In the genomic region with DNA sequence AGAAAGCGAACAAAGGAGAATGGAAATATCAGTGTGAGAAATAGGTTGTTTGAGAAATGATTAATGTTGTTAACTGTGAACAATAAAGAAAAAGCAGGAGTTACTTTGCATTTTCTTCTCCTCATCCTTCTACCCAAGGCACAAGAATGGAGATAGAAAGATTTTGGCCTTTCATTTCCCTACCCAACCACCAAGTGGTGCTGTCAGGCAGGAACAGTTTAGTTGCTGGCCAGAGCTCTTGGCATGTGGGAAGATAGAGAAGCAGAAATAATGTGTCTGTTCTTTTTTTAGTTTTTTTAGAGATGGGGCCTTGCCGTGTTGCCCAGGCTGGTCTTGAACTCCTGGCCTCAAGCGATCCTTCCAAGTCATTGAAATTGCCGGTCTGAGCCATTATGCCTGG, we compare ENCODE assay signal across 14 cellular contexts. TPM values are rescaled to one million over a fixed set of nuclear protein-coding genes. Genes with fewer than 3 reads are reported as not detected.
DNase-seq lines count a peak whose midpoint lies in the region; ATAC-seq and TF ChIP-seq lines count a peak whose summit lies in the region.
"Had no signal": no experiment of that assay in that cellular context is flagged by ENCODE, and none has a peak within 500 bp of the region (broad histone marks: within the 10 kb centered on the region; RNA-seq: fewer than 3 reads in every experiment).

No MANE protein-coding gene starts in this region.

- peak; percentile 19 for DNase-seq in ACHN
- DNase-seq in EH (ENCODE audit: low read depth): peak; percentile 33
- DNase-seq in fibroblast of mammary gland (ENCODE audit: low read depth): peak; percentile 55
- DNase-seq in immature natural killer cell: no peak
- no peak for DNase-seq in natural killer cell
- DNase-seq: activated CD4-positive, alpha-beta T cell treated with anti-CD3 and anti-CD28 coated beads, Interleukin-2, amount 50 U/mL, for 4 hours; body of pancreas; GF-D8; hypothalamus; NCI-H69; occipital lobe had no signal

- H3K9me3 Mint-ChIP-seq in immature natural killer cell (peaks cover 0 to 11% (median 4%) of the 10 kb centered on the region in 6 donors), natural killer cell (no peaks in the 10 kb centered on the region)

- no peaks in the 10 kb centered on the region for H3K36me3 ChIP-seq in OCI-LY3 (replicated peaks; ENCODE audit: low read depth, low read length)

- peaks cover 26% of the 10 kb centered on the region for H3K27me3 ChIP-seq in OCI-LY3 (ENCODE audit: low read depth, low read length)
- H3K27me3 ChIP-seq: body of pancreas had no signal

- H3K4me1 Mint-ChIP-seq in immature natural killer cell (no peaks in the 10 kb centered on the region), natural killer cell (no peaks in the 10 kb centered on the region)

- no peak overlapping the region for H2AFZ ChIP-seq in OCI-LY3 (ENCODE audit: low read depth, low read length)

- H3K27me3 Mint-ChIP-seq in immature natural killer cell (ENCODE audit: low read depth in 3 of 3): peaks cover 0 to 7% (median 1%) of the 10 kb centered on the region in 3 donors
- H3K27me3 Mint-ChIP-seq in natural killer cell (ENCODE audit: low read depth in 2 of 2): no peaks in the 10 kb centered on the region

- no peaks in the 10 kb centered on the region for H3K79me2 ChIP-seq in OCI-LY3 (ENCODE audit: low read length)

- peak; percentile 28; the same call in 1 of the 2 replicates for TF ChIP-seq CTCF in OCI-LY3 (IDR thresholded peaks at IDR 0.05; ENCODE audit: low read depth, low read length)
- peak; percentile 64 for TF ChIP-seq CTCF in fibroblast of mammary gland (conservative IDR thresholded peaks at IDR 0.05; ENCODE audit: control insufficient read depth, insufficient read depth, low read depth, low read length)
- TF ChIP-seq CTCF in natural killer cell (IDR thresholded peaks at IDR 0.05): no peak

- in situ Hi-C loops in ACHN (cut with HindIII; ENCODE audit: low pct_ligation_motif_present, low pct_unique_long_range_greater_than_20kb, low sequenced_read_pairs): no loop called here

- no peak overlapping the region for H3K4me3 Mint-ChIP-seq in immature natural killer cell
- no peak overlapping the region for H3K4me3 Mint-ChIP-seq in natural killer cell

- H3K4me2 ChIP-seq in OCI-LY3 (ENCODE audit: low read length): no peak overlapping the region

- H3K4me3 ChIP-seq in OCI-LY3 (ENCODE audit: low read length): no peak overlapping the region
- no peak overlapping the region for H3K4me3 ChIP-seq in fibroblast of mammary gland (ENCODE audit: control insufficient read depth, low read depth, low read length)
- H3K4me3 ChIP-seq: body of pancreas had no signal

- H4K20me1 ChIP-seq in OCI-LY3 (ENCODE audit: insufficient read depth, low read length): no peaks in the 10 kb centered on the region

- no peak overlapping the region for H3K9ac ChIP-seq in OCI-LY3 (ENCODE audit: low read length)

- H3K27ac ChIP-seq in OCI-LY3 (ENCODE audit: low read length): no peak overlapping the region
- H3K27ac ChIP-seq: body of pancreas had no signal

- intact Hi-C loops in natural killer cell (cut with micrococcal nuclease): no loop called here

- no peaks in the 10 kb centered on the region for H3K9me3 ChIP-seq in OCI-LY3 (ENCODE audit: insufficient read depth, low read length)
- H3K9me3 ChIP-seq: body of pancreas had no signal

- ATAC-seq in GM21390 (IDR thresholded peaks at IDR 0.05; ENCODE audit: unreplicated experiment) (no peak), natural killer cell (no peak), HG02798 (IDR thresholded peaks at IDR 0.05; ENCODE audit: poor library complexity, unreplicated experiment) (no peak)
- ATAC-seq: body of pancreas had no signal

- no peak overlapping the region for H3K27ac Mint-ChIP-seq in immature natural killer cell
- no peak overlapping the region for H3K27ac Mint-ChIP-seq in natural killer cell

- H3K4me1 ChIP-seq in OCI-LY3 (ENCODE audit: low read length): no peaks in the 10 kb centered on the region
- H3K4me1 ChIP-seq: body of pancreas had no signal

- H3K36me3 Mint-ChIP-seq in immature natural killer cell: peaks cover 8 to 32% (median 11%) of the 10 kb centered on the region in 3 donors
- no peaks in the 10 kb centered on the region for H3K36me3 Mint-ChIP-seq in natural killer cell

RNA-seq across cellular contexts. Expression of a gene that starts 12.8 kb away (rescaled TPM):
- 1,000 to 10,000 TPM; 1,315 to 2,032 (median 1,652) TPM for polyA plus RNA-seq in immature natural killer cell
- 100 to 1,000 TPM; 152 to 240 (median 167) TPM for total RNA-seq in natural killer cell

Comparison
In these comparisons a context has a peak if more than half of its experiments do, and no peak if none do; other contexts are left out.
1. DNase-seq: peak in ACHN (single experiment), EH (single experiment) and fibroblast of mammary gland (single experiment); none in immature natural killer cell (0 of 3) and natural killer cell (single experiment).